In genomic region chr1:205660361-205660760, GRCh38 we compare ENCODE assay signal across 19 cellular contexts. TPM values are rescaled to one million over a fixed set of nuclear protein-coding genes. Genes with fewer than 3 reads are reported as not detected.
"Had no signal": no experiment of that assay in that cellular context is flagged by ENCODE, and none has a peak within 500 bp of the region (broad histone marks: within the 10 kb centered on the region; RNA-seq: fewer than 3 reads in every experiment).

No MANE protein-coding gene starts in this region.

- H3K27ac Mint-ChIP-seq: activated CD4-positive, alpha-beta memory T cell treated with anti-CD3 and anti-CD28 coated beads, Interleukin-2, amount 10 ng/mL, durations not matched to agents 7 days and 5 days; activated naive CD4-positive, alpha-beta T cell treated with anti-CD3 and anti-CD28 coated beads for 36 hours; activated T-cell treated with anti-CD3 and anti-CD28 coated beads, Interleukin-2, amount 50 U/mL, for 24 hours; naive thymus-derived CD4-positive, alpha-beta T cell; T-helper 2 cell treated with Interferon-gamma antibody and Interleukin-4, amounts not matched to agents 5 μg/mL and 100 μg/mL, for 36 hours had no signal

- H3K27me3 ChIP-seq: body of pancreas, esophagus muscularis mucosa, neural progenitor cell, thyroid gland had no signal

- H3K9me3 Mint-ChIP-seq: activated CD4-positive, alpha-beta memory T cell treated with anti-CD3 and anti-CD28 coated beads, Interleukin-2, amount 10 ng/mL, durations not matched to agents 7 days and 5 days; activated naive CD4-positive, alpha-beta T cell treated with anti-CD3 and anti-CD28 coated beads for 36 hours; activated T-cell treated with anti-CD3 and anti-CD28 coated beads, Interleukin-2, amount 50 U/mL, for 24 hours; naive thymus-derived CD4-positive, alpha-beta T cell; neural progenitor cell; T-helper 2 cell treated with Interferon-gamma antibody and Interleukin-4, amounts not matched to agents 5 μg/mL and 100 μg/mL, for 36 hours had no signal

- H3K4me2 ChIP-seq: neural progenitor cell had no signal

- H3K27ac ChIP-seq: body of pancreas, coronary artery, esophagus muscularis mucosa, neural progenitor cell, psoas muscle, thyroid gland had no signal

- DNase-seq: activated CD4-positive, alpha-beta memory T cell treated with anti-CD3 and anti-CD28 coated beads, Interleukin-2, amount 10 ng/mL, durations not matched to agents 7 days and 5 days; activated CD4-positive, alpha-beta T cell treated with anti-CD3 and anti-CD28 coated beads for 48 hours; activated CD4-positive, CD25-positive, alpha-beta regulatory T cell; activated naive CD4-positive, alpha-beta T cell treated with anti-CD3 and anti-CD28 coated beads for 36 hours; activated T-cell treated with anti-CD3 and anti-CD28 coated beads, Interleukin-2, amount 50 U/mL, for 24 hours; body of pancreas; central memory CD4-positive, alpha-beta T cell; effector CD8-positive, alpha-beta T cell; mesenchymal stem cell; mucosa of descending colon; naive thymus-derived CD4-positive, alpha-beta T cell; psoas muscle; stimulated activated CD4-positive, alpha-beta T cell treated with anti-CD3 and anti-CD28 coated beads, Interleukin-4, amount 100 ng/mL, for 1 hour; thyroid gland had no signal

- ATAC-seq: body of pancreas; mucosa of descending colon; naive thymus-derived CD4-positive, alpha-beta T cell; psoas muscle; right cardiac atrium had no signal

- H3K36me3 Mint-ChIP-seq: naive thymus-derived CD4-positive, alpha-beta T cell had no signal

- H3K9ac ChIP-seq: neural progenitor cell had no signal

- H3K4me1 ChIP-seq: psoas muscle had no signal

- H3K9me3 ChIP-seq: body of pancreas, esophagus muscularis mucosa, mucosa of descending colon, psoas muscle, thyroid gland had no signal

- H3K4me3 ChIP-seq: body of pancreas, coronary artery, esophagus muscularis mucosa, mucosa of descending colon, neural progenitor cell, psoas muscle, thyroid gland had no signal

- H3K36me3 ChIP-seq: esophagus muscularis mucosa, neural progenitor cell, thyroid gland had no signal

- H3K4me3 Mint-ChIP-seq: activated CD4-positive, alpha-beta memory T cell treated with anti-CD3 and anti-CD28 coated beads, Interleukin-2, amount 10 ng/mL, durations not matched to agents 7 days and 5 days; activated naive CD4-positive, alpha-beta T cell treated with anti-CD3 and anti-CD28 coated beads for 36 hours; activated T-cell treated with anti-CD3 and anti-CD28 coated beads, Interleukin-2, amount 50 U/mL, for 24 hours; naive thymus-derived CD4-positive, alpha-beta T cell; neural progenitor cell; T-helper 2 cell treated with Interferon-gamma antibody and Interleukin-4, amounts not matched to agents 5 μg/mL and 100 μg/mL, for 36 hours had no signal

RNA-seq across cellular contexts. Expression of gene SLC45A3, which starts 19.9 kb away (rescaled TPM):
- polyA plus RNA-seq: naive thymus-derived CD4-positive, alpha-beta T cell had no signal
